In genomic region chr10:7329219-7329618, GRCh38 we compare ENCODE assay signal across 26 cellular contexts.
"Had no signal": no experiment of that assay in that cellular context is flagged by ENCODE, and none has a peak within 500 bp of the region (broad histone marks: within the 10 kb centered on the region; RNA-seq: fewer than 3 reads in every experiment).

No MANE protein-coding gene starts in this region.

- H3K4me3 ChIP-seq: adrenal gland, body of pancreas, breast epithelium had no signal

- H3K9me3 ChIP-seq: adrenal gland, body of pancreas had no signal

- H3K4me1 ChIP-seq: adrenal gland, body of pancreas, breast epithelium had no signal

- H3K27me3 ChIP-seq: adrenal gland, body of pancreas, breast epithelium had no signal

- H3K27ac Mint-ChIP-seq: activated B cell treated with CpG ODN at 0.5 μM for 24 hours; activated CD4-positive, alpha-beta memory T cell treated with anti-CD3 and anti-CD28 coated beads for 36 hours; activated naive CD4-positive, alpha-beta T cell treated with anti-CD3 and anti-CD28 coated beads for 36 hours; activated T-helper 1 cell treated with anti-CD3 and anti-CD28 coated beads, Interleukin-12 subunit alpha, Interleukin-12 subunit beta, Interleukin-2, Interleukin-4 antibody, amounts not matched to agents 30 ng/mL and 10 ng/mL and 1 ng/mL, durations not matched to agents 14 hours and 24 hours and 36 hours had no signal

- ATAC-seq: activated T-cell treated with anti-CD3 and anti-CD28 coated beads, Interleukin-2, amount 50 U/mL, for 4 hours; body of pancreas had no signal

- H3K4me3 Mint-ChIP-seq: activated B cell treated with CpG ODN at 0.5 μM for 24 hours; activated CD4-positive, alpha-beta memory T cell treated with anti-CD3 and anti-CD28 coated beads for 36 hours; activated naive CD4-positive, alpha-beta T cell treated with anti-CD3 and anti-CD28 coated beads for 36 hours; activated T-cell treated with anti-CD3 and anti-CD28 coated beads, Interleukin-2, amount 50 U/mL, for 4 hours; activated T-helper 1 cell treated with anti-CD3 and anti-CD28 coated beads, Interleukin-12 subunit alpha, Interleukin-12 subunit beta, Interleukin-2, Interleukin-4 antibody, amounts not matched to agents 30 ng/mL and 10 ng/mL and 1 ng/mL, durations not matched to agents 14 hours and 24 hours and 36 hours had no signal

- DNase-seq: activated B cell treated with CpG ODN at 0.5 μM for 24 hours; activated CD4-positive, alpha-beta memory T cell treated with anti-CD3 and anti-CD28 coated beads for 36 hours; activated CD4-positive, alpha-beta T cell treated with anti-CD3 and anti-CD28 coated beads for 4 hours; activated CD4-positive, alpha-beta T cell treated with anti-CD3 and anti-CD28 coated beads, Interleukin-2, amount 50 U/mL, for 1 hour; activated CD4-positive, CD25-positive, alpha-beta regulatory T cell treated with anti-CD3 and anti-CD28 coated beads, Interleukin-2, amount 50 U/mL, for 72 hours; activated gamma-delta T cell treated with Interleukin-2 at 50 U/mL for 16 hours; activated naive CD4-positive, alpha-beta T cell treated with anti-CD3 and anti-CD28 coated beads for 36 hours; activated T-cell treated with anti-CD3 and anti-CD28 coated beads for 4 hours; activated T-cell treated with anti-CD3 and anti-CD28 coated beads, Interleukin-2, amount 50 U/mL, for 4 hours; adrenal gland; body of pancreas; KG1; NCI-H1092 treated with DMSO at 0.1 percent for 48 hours; NCI-H1417; NCI-H1930; NCI-H510A; NCI-H526; NCI-H748 treated with DMSO at 0.1 percent for 48 hours; OCI-M1; Right ventricle myocardium superior; SW 1271; T-helper 1 cell; T-helper 9 cell had no signal

- H3K36me3 ChIP-seq: adrenal gland, breast epithelium had no signal

- H3K27me3 Mint-ChIP-seq: activated B cell treated with CpG ODN at 0.5 μM for 24 hours; activated CD4-positive, alpha-beta memory T cell treated with anti-CD3 and anti-CD28 coated beads for 36 hours had no signal

- H3K27ac ChIP-seq: adrenal gland, body of pancreas, breast epithelium, VCaP had no signal
